In the genomic region with DNA sequence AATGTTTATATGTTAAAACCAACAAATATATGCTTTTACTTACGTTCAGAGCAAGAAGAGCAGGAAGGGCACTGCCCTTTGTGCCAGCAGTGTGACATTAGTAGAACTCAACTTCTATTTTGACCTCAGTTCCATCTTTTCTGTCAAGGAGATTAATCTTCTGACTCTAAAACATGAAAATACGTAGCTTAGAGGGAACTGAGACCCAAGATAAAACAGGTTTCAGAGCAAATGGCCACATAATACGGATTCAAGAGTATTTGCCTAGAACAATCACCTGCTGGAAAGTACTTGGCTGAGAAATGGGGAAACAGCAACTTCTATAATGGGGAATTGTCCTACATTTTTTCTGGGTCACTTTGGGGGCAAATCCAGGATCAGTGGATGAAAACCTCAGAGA, we compare ENCODE assay signal across 1 cellular context.
TF ChIP-seq lines count a peak whose summit lies in the region.

No MANE protein-coding gene starts in this region.

TF ChIP-seq in GM12878, 131 proteins besides CTCF, POLR2A, EP300 and RAD21:
- TF ChIP-seq IKZF2 (IDR thresholded peaks at IDR 0.05) = peak; percentile 25 to 28; a peak in 3 of 4 replicates
- no peak for TF ChIP-seq MEF2B (IDR thresholded peaks at IDR 0.05; ENCODE audit: partially characterized antibody, poor library complexity, severe bottlenecking)
- TF ChIP-seq CREM (IDR thresholded peaks at IDR 0.05; ENCODE audit: low read depth) = 0 out of 2 replicates have a peak, but pooled peaks have one; percentile 11
- TF ChIP-seq NR2C1 (IDR thresholded peaks at IDR 0.05) = no peak
- no peak for TF ChIP-seq MYB (IDR thresholded peaks at IDR 0.05; ENCODE audit: borderline replicate concordance, low read depth, low read length)
- no peak for TF ChIP-seq MYC (IDR thresholded peaks at IDR 0.05; ENCODE audit: insufficient read depth, insufficient read length, insufficient replicate concordance, low read length, severe bottlenecking)
- TF ChIP-seq, protein P1, sequence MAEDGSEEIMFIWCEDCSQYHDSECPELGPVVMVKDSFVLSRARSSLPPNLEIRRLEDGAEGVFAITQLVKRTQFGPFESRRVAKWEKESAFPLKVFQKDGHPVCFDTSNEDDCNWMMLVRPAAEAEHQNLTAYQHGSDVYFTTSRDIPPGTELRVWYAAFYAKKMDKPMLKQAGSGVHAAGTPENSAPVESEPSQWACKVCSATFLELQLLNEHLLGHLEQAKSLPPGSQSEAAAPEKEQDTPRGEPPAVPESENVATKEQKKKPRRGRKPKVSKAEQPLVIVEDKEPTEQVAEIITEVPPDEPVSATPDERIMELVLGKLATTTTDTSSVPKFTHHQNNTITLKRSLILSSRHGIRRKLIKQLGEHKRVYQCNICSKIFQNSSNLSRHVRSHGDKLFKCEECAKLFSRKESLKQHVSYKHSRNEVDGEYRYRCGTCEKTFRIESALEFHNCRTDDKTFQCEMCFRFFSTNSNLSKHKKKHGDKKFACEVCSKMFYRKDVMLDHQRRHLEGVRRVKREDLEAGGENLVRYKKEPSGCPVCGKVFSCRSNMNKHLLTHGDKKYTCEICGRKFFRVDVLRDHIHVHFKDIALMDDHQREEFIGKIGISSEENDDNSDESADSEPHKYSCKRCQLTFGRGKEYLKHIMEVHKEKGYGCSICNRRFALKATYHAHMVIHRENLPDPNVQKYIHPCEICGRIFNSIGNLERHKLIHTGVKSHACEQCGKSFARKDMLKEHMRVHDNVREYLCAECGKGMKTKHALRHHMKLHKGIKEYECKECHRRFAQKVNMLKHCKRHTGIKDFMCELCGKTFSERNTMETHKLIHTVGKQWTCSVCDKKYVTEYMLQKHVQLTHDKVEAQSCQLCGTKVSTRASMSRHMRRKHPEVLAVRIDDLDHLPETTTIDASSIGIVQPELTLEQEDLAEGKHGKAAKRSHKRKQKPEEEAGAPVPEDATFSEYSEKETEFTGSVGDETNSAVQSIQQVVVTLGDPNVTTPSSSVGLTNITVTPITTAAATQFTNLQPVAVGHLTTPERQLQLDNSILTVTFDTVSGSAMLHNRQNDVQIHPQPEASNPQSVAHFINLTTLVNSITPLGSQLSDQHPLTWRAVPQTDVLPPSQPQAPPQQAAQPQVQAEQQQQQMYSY (CRISPR knock-in tag; IDR thresholded peaks at IDR 0.05) = no peak
- no peak for TF ChIP-seq KLF5 (IDR thresholded peaks at IDR 0.05; ENCODE audit: partially characterized antibody)
- TF ChIP-seq ZSCAN29 (IDR thresholded peaks at IDR 0.05) = peak; percentile 85
- no peak for TF ChIP-seq SRF (IDR thresholded peaks at IDR 0.05; ENCODE audit: low read depth in 2 of 2, low read length in 2 of 2)
- TF ChIP-seq, protein P2, sequence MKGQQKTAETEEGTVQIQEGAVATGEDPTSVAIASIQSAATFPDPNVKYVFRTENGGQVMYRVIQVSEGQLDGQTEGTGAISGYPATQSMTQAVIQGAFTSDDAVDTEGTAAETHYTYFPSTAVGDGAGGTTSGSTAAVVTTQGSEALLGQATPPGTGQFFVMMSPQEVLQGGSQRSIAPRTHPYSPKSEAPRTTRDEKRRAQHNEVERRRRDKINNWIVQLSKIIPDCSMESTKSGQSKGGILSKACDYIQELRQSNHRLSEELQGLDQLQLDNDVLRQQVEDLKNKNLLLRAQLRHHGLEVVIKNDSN (IDR thresholded peaks at IDR 0.05; ENCODE audit: borderline replicate concordance, extremely low read length, insufficient read depth, low read depth, low read length) = no peak
- no peak for TF ChIP-seq CBX5 (IDR thresholded peaks at IDR 0.05; ENCODE audit: low read depth)
- TF ChIP-seq PAX5 (IDR thresholded peaks at IDR 0.05; ENCODE audit: borderline replicate concordance, low read depth, low read length) = no peak
- no peak for TF ChIP-seq SREBF2 (IDR thresholded peaks at IDR 0.05; ENCODE audit: low read length)
- no peak for TF ChIP-seq SIX5 (IDR thresholded peaks at IDR 0.05; ENCODE audit: low read depth, low read length, severe bottlenecking)
- TF ChIP-seq, protein P3, sequence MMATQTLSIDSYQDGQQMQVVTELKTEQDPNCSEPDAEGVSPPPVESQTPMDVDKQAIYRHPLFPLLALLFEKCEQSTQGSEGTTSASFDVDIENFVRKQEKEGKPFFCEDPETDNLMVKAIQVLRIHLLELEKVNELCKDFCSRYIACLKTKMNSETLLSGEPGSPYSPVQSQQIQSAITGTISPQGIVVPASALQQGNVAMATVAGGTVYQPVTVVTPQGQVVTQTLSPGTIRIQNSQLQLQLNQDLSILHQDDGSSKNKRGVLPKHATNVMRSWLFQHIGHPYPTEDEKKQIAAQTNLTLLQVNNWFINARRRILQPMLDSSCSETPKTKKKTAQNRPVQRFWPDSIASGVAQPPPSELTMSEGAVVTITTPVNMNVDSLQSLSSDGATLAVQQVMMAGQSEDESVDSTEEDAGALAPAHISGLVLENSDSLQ (IDR thresholded peaks at IDR 0.05) = no peak
- TF ChIP-seq, protein P4, sequence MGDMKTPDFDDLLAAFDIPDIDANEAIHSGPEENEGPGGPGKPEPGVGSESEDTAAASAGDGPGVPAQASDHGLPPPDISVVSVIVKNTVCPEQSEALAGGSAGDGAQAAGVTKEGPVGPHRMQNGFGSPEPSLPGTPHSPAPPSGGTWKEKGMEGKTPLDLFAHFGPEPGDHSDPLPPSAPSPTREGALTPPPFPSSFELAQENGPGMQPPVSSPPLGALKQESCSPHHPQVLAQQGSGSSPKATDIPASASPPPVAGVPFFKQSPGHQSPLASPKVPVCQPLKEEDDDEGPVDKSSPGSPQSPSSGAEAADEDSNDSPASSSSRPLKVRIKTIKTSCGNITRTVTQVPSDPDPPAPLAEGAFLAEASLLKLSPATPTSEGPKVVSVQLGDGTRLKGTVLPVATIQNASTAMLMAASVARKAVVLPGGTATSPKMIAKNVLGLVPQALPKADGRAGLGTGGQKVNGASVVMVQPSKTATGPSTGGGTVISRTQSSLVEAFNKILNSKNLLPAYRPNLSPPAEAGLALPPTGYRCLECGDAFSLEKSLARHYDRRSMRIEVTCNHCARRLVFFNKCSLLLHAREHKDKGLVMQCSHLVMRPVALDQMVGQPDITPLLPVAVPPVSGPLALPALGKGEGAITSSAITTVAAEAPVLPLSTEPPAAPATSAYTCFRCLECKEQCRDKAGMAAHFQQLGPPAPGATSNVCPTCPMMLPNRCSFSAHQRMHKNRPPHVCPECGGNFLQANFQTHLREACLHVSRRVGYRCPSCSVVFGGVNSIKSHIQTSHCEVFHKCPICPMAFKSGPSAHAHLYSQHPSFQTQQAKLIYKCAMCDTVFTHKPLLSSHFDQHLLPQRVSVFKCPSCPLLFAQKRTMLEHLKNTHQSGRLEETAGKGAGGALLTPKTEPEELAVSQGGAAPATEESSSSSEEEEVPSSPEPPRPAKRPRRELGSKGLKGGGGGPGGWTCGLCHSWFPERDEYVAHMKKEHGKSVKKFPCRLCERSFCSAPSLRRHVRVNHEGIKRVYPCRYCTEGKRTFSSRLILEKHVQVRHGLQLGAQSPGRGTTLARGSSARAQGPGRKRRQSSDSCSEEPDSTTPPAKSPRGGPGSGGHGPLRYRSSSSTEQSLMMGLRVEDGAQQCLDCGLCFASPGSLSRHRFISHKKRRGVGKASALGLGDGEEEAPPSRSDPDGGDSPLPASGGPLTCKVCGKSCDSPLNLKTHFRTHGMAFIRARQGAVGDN (IDR thresholded peaks at IDR 0.05) = 0 out of 2 replicates have a peak, but pooled peaks have one; percentile 12
- no peak for TF ChIP-seq TCF7 (IDR thresholded peaks at IDR 0.05; ENCODE audit: borderline replicate concordance)
- no peak for TF ChIP-seq POLR2AphosphoS2 (IDR thresholded peaks at IDR 0.05; ENCODE audit: low read depth, low read length)
- TF ChIP-seq, protein P5, sequence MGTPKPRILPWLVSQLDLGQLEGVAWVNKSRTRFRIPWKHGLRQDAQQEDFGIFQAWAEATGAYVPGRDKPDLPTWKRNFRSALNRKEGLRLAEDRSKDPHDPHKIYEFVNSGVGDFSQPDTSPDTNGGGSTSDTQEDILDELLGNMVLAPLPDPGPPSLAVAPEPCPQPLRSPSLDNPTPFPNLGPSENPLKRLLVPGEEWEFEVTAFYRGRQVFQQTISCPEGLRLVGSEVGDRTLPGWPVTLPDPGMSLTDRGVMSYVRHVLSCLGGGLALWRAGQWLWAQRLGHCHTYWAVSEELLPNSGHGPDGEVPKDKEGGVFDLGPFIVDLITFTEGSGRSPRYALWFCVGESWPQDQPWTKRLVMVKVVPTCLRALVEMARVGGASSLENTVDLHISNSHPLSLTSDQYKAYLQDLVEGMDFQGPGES (IDR thresholded peaks at IDR 0.05) = no peak
- TF ChIP-seq BACH1 (IDR thresholded peaks at IDR 0.05; ENCODE audit: borderline replicate concordance) = no peak
- no peak for TF ChIP-seq ZNF622 (IDR thresholded peaks at IDR 0.05)
- TF ChIP-seq CBX3 (IDR thresholded peaks at IDR 0.05; ENCODE audit: borderline replicate concordance, low read depth) = no peak
- TF ChIP-seq SMAD1 (IDR thresholded peaks at IDR 0.05; ENCODE audit: low read depth, partially characterized antibody) = no peak
- TF ChIP-seq, protein P6, sequence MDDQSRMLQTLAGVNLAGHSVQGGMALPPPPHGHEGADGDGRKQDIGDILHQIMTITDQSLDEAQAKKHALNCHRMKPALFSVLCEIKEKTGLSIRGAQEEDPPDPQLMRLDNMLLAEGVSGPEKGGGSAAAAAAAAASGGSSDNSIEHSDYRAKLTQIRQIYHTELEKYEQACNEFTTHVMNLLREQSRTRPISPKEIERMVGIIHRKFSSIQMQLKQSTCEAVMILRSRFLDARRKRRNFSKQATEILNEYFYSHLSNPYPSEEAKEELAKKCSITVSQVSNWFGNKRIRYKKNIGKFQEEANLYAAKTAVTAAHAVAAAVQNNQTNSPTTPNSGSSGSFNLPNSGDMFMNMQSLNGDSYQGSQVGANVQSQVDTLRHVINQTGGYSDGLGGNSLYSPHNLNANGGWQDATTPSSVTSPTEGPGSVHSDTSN (IDR thresholded peaks at IDR 0.05; ENCODE audit: insufficient replicate concordance, low read depth, low read length) = no peak
- no peak for TF ChIP-seq DPF2 (IDR thresholded peaks at IDR 0.05)
- 0 out of 2 replicates have a peak, but pooled peaks have one; percentile 18 for TF ChIP-seq ZNF24 (IDR thresholded peaks at IDR 0.05)
- TF ChIP-seq JUNB (IDR thresholded peaks at IDR 0.05) = no peak
- TF ChIP-seq NFYA (IDR thresholded peaks at IDR 0.05; ENCODE audit: borderline replicate concordance, low read depth, low read length) = no peak
- TF ChIP-seq, protein P7, sequence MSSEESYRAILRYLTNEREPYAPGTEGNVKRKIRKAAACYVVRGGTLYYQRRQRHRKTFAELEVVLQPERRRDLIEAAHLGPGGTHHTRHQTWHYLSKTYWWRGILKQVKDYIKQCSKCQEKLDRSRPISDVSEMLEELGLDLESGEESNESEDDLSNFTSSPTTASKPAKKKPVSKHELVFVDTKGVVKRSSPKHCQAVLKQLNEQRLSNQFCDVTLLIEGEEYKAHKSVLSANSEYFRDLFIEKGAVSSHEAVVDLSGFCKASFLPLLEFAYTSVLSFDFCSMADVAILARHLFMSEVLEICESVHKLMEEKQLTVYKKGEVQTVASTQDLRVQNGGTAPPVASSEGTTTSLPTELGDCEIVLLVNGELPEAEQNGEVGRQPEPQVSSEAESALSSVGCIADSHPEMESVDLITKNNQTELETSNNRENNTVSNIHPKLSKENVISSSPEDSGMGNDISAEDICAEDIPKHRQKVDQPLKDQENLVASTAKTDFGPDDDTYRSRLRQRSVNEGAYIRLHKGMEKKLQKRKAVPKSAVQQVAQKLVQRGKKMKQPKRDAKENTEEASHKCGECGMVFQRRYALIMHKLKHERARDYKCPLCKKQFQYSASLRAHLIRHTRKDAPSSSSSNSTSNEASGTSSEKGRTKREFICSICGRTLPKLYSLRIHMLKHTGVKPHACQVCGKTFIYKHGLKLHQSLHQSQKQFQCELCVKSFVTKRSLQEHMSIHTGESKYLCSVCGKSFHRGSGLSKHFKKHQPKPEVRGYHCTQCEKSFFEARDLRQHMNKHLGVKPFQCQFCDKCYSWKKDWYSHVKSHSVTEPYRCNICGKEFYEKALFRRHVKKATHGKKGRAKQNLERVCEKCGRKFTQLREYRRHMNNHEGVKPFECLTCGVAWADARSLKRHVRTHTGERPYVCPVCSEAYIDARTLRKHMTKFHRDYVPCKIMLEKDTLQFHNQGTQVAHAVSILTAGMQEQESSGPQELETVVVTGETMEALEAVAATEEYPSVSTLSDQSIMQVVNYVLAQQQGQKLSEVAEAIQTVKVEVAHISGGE (CRISPR knock-in tag; IDR thresholded peaks at IDR 0.05) = no peak
- no peak for TF ChIP-seq POLR2AphosphoS5 (IDR thresholded peaks at IDR 0.05; ENCODE audit: low read length)
- TF ChIP-seq SPI1 (IDR thresholded peaks at IDR 0.05; ENCODE audit: borderline replicate concordance, insufficient read depth, low read depth, low read length) = peak; percentile 42; the same call in 1 of the 2 replicates
- TF ChIP-seq RELA (IDR thresholded peaks at IDR 0.05; ENCODE audit: borderline replicate concordance, partially characterized antibody) = no peak
- no peak for TF ChIP-seq YBX1 (IDR thresholded peaks at IDR 0.05)
- TF ChIP-seq CHD2 (IDR thresholded peaks at IDR 0.05; ENCODE audit: borderline replicate concordance, low read depth, low read length) = no peak
- TF ChIP-seq NR2C2 (IDR thresholded peaks at IDR 0.05; ENCODE audit: borderline replicate concordance, control insufficient read depth, insufficient read length, low read depth) = no peak
